ENCODE assay signal across 10 cellular contexts in the genomic region with DNA sequence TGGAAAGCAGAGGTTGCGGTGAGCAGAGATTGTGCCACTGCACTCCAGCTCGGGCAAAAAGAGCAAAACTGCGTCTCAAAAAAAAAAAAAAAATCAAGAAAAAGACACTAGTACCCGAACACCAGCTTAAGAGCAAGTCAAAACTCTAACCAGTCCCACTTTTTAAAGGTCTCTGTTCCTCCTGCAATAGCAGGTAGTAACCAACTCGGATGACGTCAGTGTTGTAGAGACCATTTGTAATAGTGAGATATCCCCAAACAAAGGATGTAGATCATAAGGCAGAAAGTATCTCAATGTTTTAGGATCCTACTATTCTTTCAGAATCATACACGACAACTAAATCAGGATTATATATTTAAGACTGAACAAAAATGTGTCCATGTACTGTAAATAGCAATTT. TPM values are rescaled to one million over a fixed set of nuclear protein-coding genes. Genes with fewer than 3 reads are reported as not detected.
DNase-seq lines count a peak whose midpoint lies in the region; ATAC-seq and TF ChIP-seq lines count a peak whose summit lies in the region.
"Had no signal": no experiment of that assay in that cellular context is flagged by ENCODE, and none has a peak within 500 bp of the region (broad histone marks: within the 10 kb centered on the region; RNA-seq: fewer than 3 reads in every experiment).

No MANE protein-coding gene starts in this region.

- peak overlapping the region; percentile 98 for H3K4me3 Mint-ChIP-seq in activated CD8-positive, alpha-beta memory T cell treated with anti-CD3 and anti-CD28 coated beads, Interleukin-2, amount 10 ng/mL, durations not matched to agents 7 days and 5 days
- H3K4me3 Mint-ChIP-seq in progenitor cell of endocrine pancreas (ENCODE audit: low read depth) = peak overlapping the region; percentile 97

- H3K9me3 ChIP-seq in mammary epithelial cell (replicated peaks; ENCODE audit: insufficient read depth, low read length) = no peaks in the 10 kb centered on the region

- no peak for TF ChIP-seq CTCF in mammary epithelial cell (conservative IDR thresholded peaks at IDR 0.05 in 1 of 2, IDR thresholded peaks at IDR 0.05 in 1 of 2; ENCODE audit: extremely low read depth in 1 of 2, insufficient read depth in 1 of 2, low read depth in 1 of 2, low read length in 2 of 2)
- no peak for TF ChIP-seq CTCF in progenitor cell of endocrine pancreas (IDR thresholded peaks at IDR 0.05; ENCODE audit: unreplicated experiment)

- 87% methylated on average over 7 of the region's 7 CpGs for WGBS in mammary epithelial cell (ENCODE audit: low coverage, missing lambda C conversion rate)

- dilution Hi-C loops in mammary epithelial cell (cut with HindIII; ENCODE audit: low sequenced_read_pairs) = no loop called here

- intact Hi-C loops in mammary epithelial cell (cut with micrococcal nuclease) = loop anchor here (2.0 kb wide), 1 partner anchor 15 kb away; no protein-coding TSS in a partner anchor

- peaks cover 19% of the 10 kb centered on the region for H3K4me1 ChIP-seq in mammary epithelial cell (ENCODE audit: insufficient read depth, low read length)

- peaks cover 3% of the 10 kb centered on the region for H4K20me1 ChIP-seq in mammary epithelial cell (ENCODE audit: insufficient read depth, low read length)

- ATAC-seq in activated CD8-positive, alpha-beta memory T cell treated with anti-CD3 and anti-CD28 coated beads, Interleukin-2, amount 10 ng/mL, durations not matched to agents 7 days and 5 days = no peak
- no peak for ATAC-seq in GM19324 (IDR thresholded peaks at IDR 0.05; ENCODE audit: low FRiP score, unreplicated experiment)
- ATAC-seq: left lobe of liver had no signal

- DNase-seq in activated CD8-positive, alpha-beta memory T cell treated with anti-CD3 and anti-CD28 coated beads, Interleukin-2, amount 10 ng/mL, durations not matched to agents 7 days and 5 days = no peak
- DNase-seq in activated CD8-positive, alpha-beta memory T cell treated with anti-CD3 and anti-CD28 coated beads, Interleukin-2, amount 50 U/mL, for 4 hours = no peak
- DNase-seq in NCI-H524 treated with DMSO at 0.1 percent for 48 hours (lab: John Stamatoyannopoulos, UW) (peak; percentile 11), mammary epithelial cell (no peak), progenitor cell of endocrine pancreas (ENCODE audit: low spot score, unreplicated experiment) (no peak), epidermal melanocyte (ENCODE audit: insufficient read length, low spot score) (no peak)
- no peak for DNase-seq in activated CD4-positive, CD25-positive, alpha-beta regulatory T cell (lab: John Stamatoyannopoulos, UW)
- DNase-seq: stimulated activated CD4-positive, alpha-beta T cell treated with anti-CD3 and anti-CD28 coated beads, Interleukin-2, amount 100 ng/mL, for 48 hours had no signal

- H3K27me3 Mint-ChIP-seq in activated CD8-positive, alpha-beta memory T cell treated with anti-CD3 and anti-CD28 coated beads, Interleukin-2, amount 10 ng/mL, durations not matched to agents 7 days and 5 days = no peaks in the 10 kb centered on the region
- no peaks in the 10 kb centered on the region for H3K27me3 Mint-ChIP-seq in progenitor cell of endocrine pancreas

- peaks cover 12% of the 10 kb centered on the region for H3K36me3 ChIP-seq in mammary epithelial cell (ENCODE audit: insufficient read depth, low read length)

- no peak overlapping the region for H3K27ac ChIP-seq in mammary epithelial cell (ENCODE audit: insufficient read depth, low read depth, low read length)

- CTCF ChIA-PET in activated CD8-positive, alpha-beta memory T cell treated with anti-CD3 and anti-CD28 coated beads, Interleukin-2, amount 10 ng/mL, durations not matched to agents 7 days and 5 days (lab: Charles Lee) = interaction anchor here (0.7 to 1.7 kb wide), 3 partner anchors 20 to 38 kb away, joined by 3 to 6 read pairs (median 4); partner anchors contain the start of gene NT5C
- CTCF ChIA-PET in mammary epithelial cell (lab: Charles Lee; ENCODE audit: low non-redundant PET) = no interaction called here

- H3K9me3 Mint-ChIP-seq in activated CD8-positive, alpha-beta memory T cell treated with anti-CD3 and anti-CD28 coated beads, Interleukin-2, amount 10 ng/mL, durations not matched to agents 7 days and 5 days (ENCODE audit: low read depth) = no peaks in the 10 kb centered on the region
- H3K9me3 Mint-ChIP-seq in progenitor cell of endocrine pancreas (ENCODE audit: low read depth) = no peaks in the 10 kb centered on the region

- no TSS peak for BruUV-seq in mammary epithelial cell (replicated peaks; lab: Mats Ljungman, UMichigan)

- H3K27me3 ChIP-seq in mammary epithelial cell (ENCODE audit: insufficient read depth, low read length) = no peaks in the 10 kb centered on the region

- peaks cover 35% of the 10 kb centered on the region for H3K36me3 Mint-ChIP-seq in activated CD8-positive, alpha-beta memory T cell treated with anti-CD3 and anti-CD28 coated beads, Interleukin-2, amount 10 ng/mL, durations not matched to agents 7 days and 5 days
- peaks cover 21% of the 10 kb centered on the region for H3K36me3 Mint-ChIP-seq in progenitor cell of endocrine pancreas (ENCODE audit: insufficient read depth)

- peak overlapping the region; percentile 90 for H3K27ac Mint-ChIP-seq in activated CD8-positive, alpha-beta memory T cell treated with anti-CD3 and anti-CD28 coated beads, Interleukin-2, amount 10 ng/mL, durations not matched to agents 7 days and 5 days
- peak overlapping the region; percentile 96 for H3K27ac Mint-ChIP-seq in progenitor cell of endocrine pancreas

- peak overlapping the region in 2 of 3 experiments; percentile 93 to 94 for H3K4me3 ChIP-seq in mammary epithelial cell (replicated peaks in 1 of 3; ENCODE audit: insufficient read depth in 1 of 3, low read depth in 2 of 3, low read length in 3 of 3)

- H3K4me1 Mint-ChIP-seq in activated CD8-positive, alpha-beta memory T cell treated with anti-CD3 and anti-CD28 coated beads, Interleukin-2, amount 10 ng/mL, durations not matched to agents 7 days and 5 days = peaks cover 52% of the 10 kb centered on the region
- H3K4me1 Mint-ChIP-seq in progenitor cell of endocrine pancreas (ENCODE audit: low read depth) = peaks cover 22% of the 10 kb centered on the region

- no peak overlapping the region for H2AFZ ChIP-seq in mammary epithelial cell (ENCODE audit: low read depth, low read length)

- peaks cover 74% of the 10 kb centered on the region for H3K79me2 ChIP-seq in mammary epithelial cell (ENCODE audit: insufficient read depth, low read length)

- H3K9ac ChIP-seq in mammary epithelial cell (ENCODE audit: insufficient read depth, low read length) = peak overlapping the region; percentile 59

- peak overlapping the region; percentile 80 for H3K4me2 ChIP-seq in mammary epithelial cell (ENCODE audit: insufficient read depth, low read depth, low read length)

- in situ Hi-C loops in mammary epithelial cell (cut with MboI; ENCODE audit: low sequenced_read_pairs in 2 of 2) = no loop called here

RNA-seq across cellular contexts. Expression of gene JPT1, which starts 2.4 kb away (rescaled TPM):
- 100 to 1,000 TPM; 277 to 301 TPM for total RNA-seq in activated CD8-positive, alpha-beta memory T cell treated with anti-CD3 and anti-CD28 coated beads, Interleukin-2, amount 10 ng/mL, durations not matched to agents 7 days and 5 days
- total RNA-seq in mammary epithelial cell = 100 to 1,000 TPM; 107 to 223 TPM
- 280 TPM for polyA plus RNA-seq in mammary epithelial cell
- 110 TPM for polyA minus RNA-seq in mammary epithelial cell
- total RNA-seq in progenitor cell of endocrine pancreas = 202 TPM in 2 replicates

RNA-seq across cellular contexts. Expression of gene NT5C, which starts 20.4 kb away (rescaled TPM):
- total RNA-seq in activated CD8-positive, alpha-beta memory T cell treated with anti-CD3 and anti-CD28 coated beads, Interleukin-2, amount 10 ng/mL, durations not matched to agents 7 days and 5 days = 10 to 100 TPM; 65.2 to 73.1 TPM
- 10 to 100 TPM; 45.7 to 65.7 TPM for total RNA-seq in mammary epithelial cell
- polyA plus RNA-seq in mammary epithelial cell = 37.9 TPM
- polyA minus RNA-seq in mammary epithelial cell = 27.5 TPM
- total RNA-seq in progenitor cell of endocrine pancreas = 53.3 and 58.8 TPM in 2 replicates

RNA-seq across cellular contexts. Expression of gene SUMO2, which starts 30.9 kb away (rescaled TPM):
- total RNA-seq in activated CD8-positive, alpha-beta memory T cell treated with anti-CD3 and anti-CD28 coated beads, Interleukin-2, amount 10 ng/mL, durations not matched to agents 7 days and 5 days = 100 to 1,000 TPM; 469 to 639 TPM
- total RNA-seq in mammary epithelial cell (100 to 1,000 TPM in 1 of 2 donors, 10 to 100 TPM in 1; 49.7 to 279 TPM), progenitor cell of endocrine pancreas (616 and 633 TPM in 2 replicates)
- 71.8 TPM for polyA plus RNA-seq in mammary epithelial cell
- polyA minus RNA-seq in mammary epithelial cell = 141 TPM

RNA-seq across cellular contexts. Expression of gene ARMC7, which starts 42.1 kb away (rescaled TPM):
- total RNA-seq in activated CD8-positive, alpha-beta memory T cell treated with anti-CD3 and anti-CD28 coated beads, Interleukin-2, amount 10 ng/mL, durations not matched to agents 7 days and 5 days = 10 to 100 TPM; 13.5 to 14.5 TPM
- total RNA-seq in mammary epithelial cell (1 to 10 TPM; 2.8 to 8.3 TPM), progenitor cell of endocrine pancreas (16.7 and 16.9 TPM in 2 replicates)
- 8.6 TPM for polyA plus RNA-seq in mammary epithelial cell
- 4.9 TPM for polyA minus RNA-seq in mammary epithelial cell

RNA-seq across cellular contexts. Expression of gene NUP85, which starts 53.6 kb away (rescaled TPM):
- total RNA-seq in activated CD8-positive, alpha-beta memory T cell treated with anti-CD3 and anti-CD28 coated beads, Interleukin-2, amount 10 ng/mL, durations not matched to agents 7 days and 5 days = 100 to 1,000 TPM; 164 to 176 TPM
- total RNA-seq in mammary epithelial cell (10 to 100 TPM; 28.2 to 60.8 TPM), progenitor cell of endocrine pancreas (83.8 and 86.9 TPM in 2 replicates)
- polyA plus RNA-seq in mammary epithelial cell = 75.8 TPM
- polyA minus RNA-seq in mammary epithelial cell = 144 TPM
